2 cellular contexts compared by ENCODE assay signal in the genomic region with DNA sequence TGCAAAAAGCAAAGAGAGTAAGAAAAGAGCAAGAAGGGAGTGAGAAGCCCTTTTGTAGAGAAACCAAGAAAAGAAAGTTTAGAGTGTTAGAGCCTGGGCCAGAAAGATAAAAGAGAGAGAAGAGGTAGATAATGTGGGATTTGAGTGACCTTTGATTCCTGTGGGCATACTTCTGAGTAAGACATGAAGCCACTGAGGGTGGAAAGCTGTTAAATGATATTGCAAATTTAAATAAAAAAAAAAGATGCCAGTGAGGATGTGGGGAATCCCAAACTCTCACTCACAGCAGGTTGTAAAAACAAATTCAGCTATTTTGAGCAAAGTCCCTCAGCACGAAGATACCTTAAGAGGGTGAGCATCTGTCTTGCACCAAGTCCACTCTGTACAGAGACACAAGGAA.
A peak's percentile ranks its signal among the peaks of the same experiment; 100 is the strongest.
TF ChIP-seq lines count a peak whose summit lies in the region.

No MANE protein-coding gene starts in this region.

TF ChIP-seq in HEK293, 187 proteins besides CTCF, POLR2A, EP300 and RAD21:
- TF ChIP-seq RBAK (tag by site-specific recombination; IDR thresholded peaks at IDR 0.05) (no peak), PRDM1 (tag by site-specific recombination; IDR thresholded peaks at IDR 0.05) (peak; percentile 51; the same call in 1 of the 2 replicates)

TF ChIP-seq in K562, 482 proteins besides CTCF, POLR2A, EP300 and RAD21 (continues in another document):
- TF ChIP-seq, protein P1, sequence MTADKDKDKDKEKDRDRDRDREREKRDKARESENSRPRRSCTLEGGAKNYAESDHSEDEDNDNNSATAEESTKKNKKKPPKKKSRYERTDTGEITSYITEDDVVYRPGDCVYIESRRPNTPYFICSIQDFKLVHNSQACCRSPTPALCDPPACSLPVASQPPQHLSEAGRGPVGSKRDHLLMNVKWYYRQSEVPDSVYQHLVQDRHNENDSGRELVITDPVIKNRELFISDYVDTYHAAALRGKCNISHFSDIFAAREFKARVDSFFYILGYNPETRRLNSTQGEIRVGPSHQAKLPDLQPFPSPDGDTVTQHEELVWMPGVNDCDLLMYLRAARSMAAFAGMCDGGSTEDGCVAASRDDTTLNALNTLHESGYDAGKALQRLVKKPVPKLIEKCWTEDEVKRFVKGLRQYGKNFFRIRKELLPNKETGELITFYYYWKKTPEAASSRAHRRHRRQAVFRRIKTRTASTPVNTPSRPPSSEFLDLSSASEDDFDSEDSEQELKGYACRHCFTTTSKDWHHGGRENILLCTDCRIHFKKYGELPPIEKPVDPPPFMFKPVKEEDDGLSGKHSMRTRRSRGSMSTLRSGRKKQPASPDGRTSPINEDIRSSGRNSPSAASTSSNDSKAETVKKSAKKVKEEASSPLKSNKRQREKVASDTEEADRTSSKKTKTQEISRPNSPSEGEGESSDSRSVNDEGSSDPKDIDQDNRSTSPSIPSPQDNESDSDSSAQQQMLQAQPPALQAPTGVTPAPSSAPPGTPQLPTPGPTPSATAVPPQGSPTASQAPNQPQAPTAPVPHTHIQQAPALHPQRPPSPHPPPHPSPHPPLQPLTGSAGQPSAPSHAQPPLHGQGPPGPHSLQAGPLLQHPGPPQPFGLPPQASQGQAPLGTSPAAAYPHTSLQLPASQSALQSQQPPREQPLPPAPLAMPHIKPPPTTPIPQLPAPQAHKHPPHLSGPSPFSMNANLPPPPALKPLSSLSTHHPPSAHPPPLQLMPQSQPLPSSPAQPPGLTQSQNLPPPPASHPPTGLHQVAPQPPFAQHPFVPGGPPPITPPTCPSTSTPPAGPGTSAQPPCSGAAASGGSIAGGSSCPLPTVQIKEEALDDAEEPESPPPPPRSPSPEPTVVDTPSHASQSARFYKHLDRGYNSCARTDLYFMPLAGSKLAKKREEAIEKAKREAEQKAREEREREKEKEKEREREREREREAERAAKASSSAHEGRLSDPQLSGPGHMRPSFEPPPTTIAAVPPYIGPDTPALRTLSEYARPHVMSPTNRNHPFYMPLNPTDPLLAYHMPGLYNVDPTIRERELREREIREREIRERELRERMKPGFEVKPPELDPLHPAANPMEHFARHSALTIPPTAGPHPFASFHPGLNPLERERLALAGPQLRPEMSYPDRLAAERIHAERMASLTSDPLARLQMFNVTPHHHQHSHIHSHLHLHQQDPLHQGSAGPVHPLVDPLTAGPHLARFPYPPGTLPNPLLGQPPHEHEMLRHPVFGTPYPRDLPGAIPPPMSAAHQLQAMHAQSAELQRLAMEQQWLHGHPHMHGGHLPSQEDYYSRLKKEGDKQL (CRISPR knock-in tag; IDR thresholded peaks at IDR 0.05; ENCODE audit: borderline replicate concordance) = no peak
- no peak for TF ChIP-seq POLR3G (IDR thresholded peaks at IDR 0.05; ENCODE audit: extremely low read depth, insufficient read length, insufficient replicate concordance)
- TF ChIP-seq TAF9B (IDR thresholded peaks at IDR 0.05; ENCODE audit: partially characterized antibody) = no peak
- TF ChIP-seq ZNF217 (CRISPR knock-in tag; IDR thresholded peaks at IDR 0.05) = no peak
- TF ChIP-seq ZNF75A (CRISPR knock-in tag; IDR thresholded peaks at IDR 0.05) = no peak
- TF ChIP-seq EGR1 (conservative IDR thresholded peaks at IDR 0.05) = no peak
- TF ChIP-seq FOXA3 (CRISPR knock-in tag; conservative IDR thresholded peaks at IDR 0.05 in 1 of 2, IDR thresholded peaks at IDR 0.05 in 1 of 2) = no peak
- TF ChIP-seq, protein P2, sequence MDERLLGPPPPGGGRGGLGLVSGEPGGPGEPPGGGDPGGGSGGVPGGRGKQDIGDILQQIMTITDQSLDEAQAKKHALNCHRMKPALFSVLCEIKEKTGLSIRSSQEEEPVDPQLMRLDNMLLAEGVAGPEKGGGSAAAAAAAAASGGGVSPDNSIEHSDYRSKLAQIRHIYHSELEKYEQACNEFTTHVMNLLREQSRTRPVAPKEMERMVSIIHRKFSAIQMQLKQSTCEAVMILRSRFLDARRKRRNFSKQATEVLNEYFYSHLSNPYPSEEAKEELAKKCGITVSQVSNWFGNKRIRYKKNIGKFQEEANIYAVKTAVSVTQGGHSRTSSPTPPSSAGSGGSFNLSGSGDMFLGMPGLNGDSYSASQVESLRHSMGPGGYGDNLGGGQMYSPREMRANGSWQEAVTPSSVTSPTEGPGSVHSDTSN (CRISPR knock-in tag; IDR thresholded peaks at IDR 0.05; ENCODE audit: low read depth) = no peak
- TF ChIP-seq, protein P2 (tag; conservative IDR thresholded peaks at IDR 0.05; ENCODE audit: low read depth) = no peak
- TF ChIP-seq, protein P3, sequence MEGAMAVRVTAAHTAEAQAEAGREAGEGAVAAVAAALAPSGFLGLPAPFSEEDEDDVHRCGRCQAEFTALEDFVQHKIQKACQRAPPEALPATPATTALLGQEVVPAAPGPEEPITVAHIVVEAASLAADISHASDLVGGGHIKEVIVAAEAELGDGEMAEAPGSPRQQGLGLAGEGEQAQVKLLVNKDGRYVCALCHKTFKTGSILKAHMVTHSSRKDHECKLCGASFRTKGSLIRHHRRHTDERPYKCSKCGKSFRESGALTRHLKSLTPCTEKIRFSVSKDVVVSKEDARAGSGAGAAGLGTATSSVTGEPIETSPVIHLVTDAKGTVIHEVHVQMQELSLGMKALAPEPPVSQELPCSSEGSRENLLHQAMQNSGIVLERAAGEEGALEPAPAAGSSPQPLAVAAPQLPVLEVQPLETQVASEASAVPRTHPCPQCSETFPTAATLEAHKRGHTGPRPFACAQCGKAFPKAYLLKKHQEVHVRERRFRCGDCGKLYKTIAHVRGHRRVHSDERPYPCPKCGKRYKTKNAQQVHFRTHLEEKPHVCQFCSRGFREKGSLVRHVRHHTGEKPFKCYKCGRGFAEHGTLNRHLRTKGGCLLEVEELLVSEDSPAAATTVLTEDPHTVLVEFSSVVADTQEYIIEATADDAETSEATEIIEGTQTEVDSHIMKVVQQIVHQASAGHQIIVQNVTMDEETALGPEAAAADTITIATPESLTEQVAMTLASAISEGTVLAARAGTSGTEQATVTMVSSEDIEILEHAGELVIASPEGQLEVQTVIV (CRISPR knock-in tag; IDR thresholded peaks at IDR 0.05; ENCODE audit: borderline replicate concordance) = no peak
- TF ChIP-seq, protein P4, sequence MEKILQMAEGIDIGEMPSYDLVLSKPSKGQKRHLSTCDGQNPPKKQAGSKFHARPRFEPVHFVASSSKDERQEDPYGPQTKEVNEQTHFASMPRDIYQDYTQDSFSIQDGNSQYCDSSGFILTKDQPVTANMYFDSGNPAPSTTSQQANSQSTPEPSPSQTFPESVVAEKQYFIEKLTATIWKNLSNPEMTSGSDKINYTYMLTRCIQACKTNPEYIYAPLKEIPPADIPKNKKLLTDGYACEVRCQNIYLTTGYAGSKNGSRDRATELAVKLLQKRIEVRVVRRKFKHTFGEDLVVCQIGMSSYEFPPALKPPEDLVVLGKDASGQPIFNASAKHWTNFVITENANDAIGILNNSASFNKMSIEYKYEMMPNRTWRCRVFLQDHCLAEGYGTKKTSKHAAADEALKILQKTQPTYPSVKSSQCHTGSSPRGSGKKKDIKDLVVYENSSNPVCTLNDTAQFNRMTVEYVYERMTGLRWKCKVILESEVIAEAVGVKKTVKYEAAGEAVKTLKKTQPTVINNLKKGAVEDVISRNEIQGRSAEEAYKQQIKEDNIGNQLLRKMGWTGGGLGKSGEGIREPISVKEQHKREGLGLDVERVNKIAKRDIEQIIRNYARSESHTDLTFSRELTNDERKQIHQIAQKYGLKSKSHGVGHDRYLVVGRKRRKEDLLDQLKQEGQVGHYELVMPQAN (IDR thresholded peaks at IDR 0.05; ENCODE audit: borderline replicate concordance) = no peak
- no peak for TF ChIP-seq ZNF76 (CRISPR knock-in tag; IDR thresholded peaks at IDR 0.05; ENCODE audit: borderline replicate concordance)
- TF ChIP-seq PTBP1 (IDR thresholded peaks at IDR 0.05; ENCODE audit: low read depth, low read length) = no peak
- TF ChIP-seq GATAD2A (IDR thresholded peaks at IDR 0.05) = no peak
- TF ChIP-seq MAFF (IDR thresholded peaks at IDR 0.05; ENCODE audit: low read length) = no peak
- TF ChIP-seq LEF1 (IDR thresholded peaks at IDR 0.05) = no peak
- TF ChIP-seq, protein P5, sequence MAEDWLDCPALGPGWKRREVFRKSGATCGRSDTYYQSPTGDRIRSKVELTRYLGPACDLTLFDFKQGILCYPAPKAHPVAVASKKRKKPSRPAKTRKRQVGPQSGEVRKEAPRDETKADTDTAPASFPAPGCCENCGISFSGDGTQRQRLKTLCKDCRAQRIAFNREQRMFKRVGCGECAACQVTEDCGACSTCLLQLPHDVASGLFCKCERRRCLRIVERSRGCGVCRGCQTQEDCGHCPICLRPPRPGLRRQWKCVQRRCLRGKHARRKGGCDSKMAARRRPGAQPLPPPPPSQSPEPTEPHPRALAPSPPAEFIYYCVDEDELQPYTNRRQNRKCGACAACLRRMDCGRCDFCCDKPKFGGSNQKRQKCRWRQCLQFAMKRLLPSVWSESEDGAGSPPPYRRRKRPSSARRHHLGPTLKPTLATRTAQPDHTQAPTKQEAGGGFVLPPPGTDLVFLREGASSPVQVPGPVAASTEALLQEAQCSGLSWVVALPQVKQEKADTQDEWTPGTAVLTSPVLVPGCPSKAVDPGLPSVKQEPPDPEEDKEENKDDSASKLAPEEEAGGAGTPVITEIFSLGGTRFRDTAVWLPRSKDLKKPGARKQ (CRISPR knock-in tag; IDR thresholded peaks at IDR 0.05) = no peak
- no peak for TF ChIP-seq ZNF121 (CRISPR knock-in tag; conservative IDR thresholded peaks at IDR 0.05)
- TF ChIP-seq, protein P6, sequence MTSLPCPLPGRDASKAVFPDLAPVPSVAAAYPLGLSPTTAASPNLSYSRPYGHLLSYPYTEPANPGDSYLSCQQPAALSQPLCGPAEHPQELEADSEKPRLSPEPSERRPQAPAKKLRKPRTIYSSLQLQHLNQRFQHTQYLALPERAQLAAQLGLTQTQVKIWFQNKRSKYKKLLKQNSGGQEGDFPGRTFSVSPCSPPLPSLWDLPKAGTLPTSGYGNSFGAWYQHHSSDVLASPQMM (CRISPR knock-in tag; IDR thresholded peaks at IDR 0.05) = no peak
- TF ChIP-seq, protein P7, sequence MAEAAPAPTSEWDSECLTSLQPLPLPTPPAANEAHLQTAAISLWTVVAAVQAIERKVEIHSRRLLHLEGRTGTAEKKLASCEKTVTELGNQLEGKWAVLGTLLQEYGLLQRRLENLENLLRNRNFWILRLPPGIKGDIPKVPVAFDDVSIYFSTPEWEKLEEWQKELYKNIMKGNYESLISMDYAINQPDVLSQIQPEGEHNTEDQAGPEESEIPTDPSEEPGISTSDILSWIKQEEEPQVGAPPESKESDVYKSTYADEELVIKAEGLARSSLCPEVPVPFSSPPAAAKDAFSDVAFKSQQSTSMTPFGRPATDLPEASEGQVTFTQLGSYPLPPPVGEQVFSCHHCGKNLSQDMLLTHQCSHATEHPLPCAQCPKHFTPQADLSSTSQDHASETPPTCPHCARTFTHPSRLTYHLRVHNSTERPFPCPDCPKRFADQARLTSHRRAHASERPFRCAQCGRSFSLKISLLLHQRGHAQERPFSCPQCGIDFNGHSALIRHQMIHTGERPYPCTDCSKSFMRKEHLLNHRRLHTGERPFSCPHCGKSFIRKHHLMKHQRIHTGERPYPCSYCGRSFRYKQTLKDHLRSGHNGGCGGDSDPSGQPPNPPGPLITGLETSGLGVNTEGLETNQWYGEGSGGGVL (CRISPR knock-in tag; IDR thresholded peaks at IDR 0.05) = peak; percentile 48; the same call in 1 of the 2 replicates
- no peak for TF ChIP-seq HNRNPK (IDR thresholded peaks at IDR 0.05; ENCODE audit: low read depth, low read length, poor library complexity, severe bottlenecking)
- TF ChIP-seq KLF13 (tag; IDR thresholded peaks at IDR 0.05; ENCODE audit: borderline replicate concordance, low read depth) = no peak
- no peak for TF ChIP-seq SMAD2 (IDR thresholded peaks at IDR 0.05; ENCODE audit: low read depth, low read length)
- peak; percentile 80; the same call in 1 of the 2 replicates for TF ChIP-seq ZNF140 (CRISPR knock-in tag; IDR thresholded peaks at IDR 0.05)
- TF ChIP-seq NCOA2 (IDR thresholded peaks at IDR 0.05; ENCODE audit: partially characterized antibody in 2 of 2) = no peak
- TF ChIP-seq ERF (CRISPR knock-in tag; IDR thresholded peaks at IDR 0.05) = no peak
- no peak for TF ChIP-seq FOSL1 (tag; conservative IDR thresholded peaks at IDR 0.05)
- TF ChIP-seq KLF16 (IDR thresholded peaks at IDR 0.05) = no peak
- peak; percentile 82 for TF ChIP-seq NR2F6 (CRISPR knock-in tag; IDR thresholded peaks at IDR 0.05)
- TF ChIP-seq, protein P8, sequence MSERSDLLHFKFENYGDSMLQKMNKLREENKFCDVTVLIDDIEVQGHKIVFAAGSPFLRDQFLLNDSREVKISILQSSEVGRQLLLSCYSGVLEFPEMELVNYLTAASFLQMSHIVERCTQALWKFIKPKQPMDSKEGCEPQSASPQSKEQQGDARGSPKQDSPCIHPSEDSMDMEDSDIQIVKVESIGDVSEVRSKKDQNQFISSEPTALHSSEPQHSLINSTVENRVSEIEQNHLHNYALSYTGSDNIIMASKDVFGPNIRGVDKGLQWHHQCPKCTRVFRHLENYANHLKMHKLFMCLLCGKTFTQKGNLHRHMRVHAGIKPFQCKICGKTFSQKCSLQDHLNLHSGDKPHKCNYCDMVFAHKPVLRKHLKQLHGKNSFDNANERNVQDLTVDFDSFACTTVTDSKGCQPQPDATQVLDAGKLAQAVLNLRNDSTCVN (CRISPR knock-in tag; IDR thresholded peaks at IDR 0.05) = peak; percentile 78
- TF ChIP-seq, protein P9, sequence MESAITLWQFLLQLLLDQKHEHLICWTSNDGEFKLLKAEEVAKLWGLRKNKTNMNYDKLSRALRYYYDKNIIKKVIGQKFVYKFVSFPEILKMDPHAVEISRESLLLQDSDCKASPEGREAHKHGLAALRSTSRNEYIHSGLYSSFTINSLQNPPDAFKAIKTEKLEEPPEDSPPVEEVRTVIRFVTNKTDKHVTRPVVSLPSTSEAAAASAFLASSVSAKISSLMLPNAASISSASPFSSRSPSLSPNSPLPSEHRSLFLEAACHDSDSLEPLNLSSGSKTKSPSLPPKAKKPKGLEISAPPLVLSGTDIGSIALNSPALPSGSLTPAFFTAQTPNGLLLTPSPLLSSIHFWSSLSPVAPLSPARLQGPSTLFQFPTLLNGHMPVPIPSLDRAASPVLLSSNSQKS (CRISPR knock-in tag; IDR thresholded peaks at IDR 0.05) = no peak
- no peak for TF ChIP-seq DMBX1 (CRISPR knock-in tag; IDR thresholded peaks at IDR 0.05; ENCODE audit: borderline replicate concordance)
- TF ChIP-seq, protein P10, sequence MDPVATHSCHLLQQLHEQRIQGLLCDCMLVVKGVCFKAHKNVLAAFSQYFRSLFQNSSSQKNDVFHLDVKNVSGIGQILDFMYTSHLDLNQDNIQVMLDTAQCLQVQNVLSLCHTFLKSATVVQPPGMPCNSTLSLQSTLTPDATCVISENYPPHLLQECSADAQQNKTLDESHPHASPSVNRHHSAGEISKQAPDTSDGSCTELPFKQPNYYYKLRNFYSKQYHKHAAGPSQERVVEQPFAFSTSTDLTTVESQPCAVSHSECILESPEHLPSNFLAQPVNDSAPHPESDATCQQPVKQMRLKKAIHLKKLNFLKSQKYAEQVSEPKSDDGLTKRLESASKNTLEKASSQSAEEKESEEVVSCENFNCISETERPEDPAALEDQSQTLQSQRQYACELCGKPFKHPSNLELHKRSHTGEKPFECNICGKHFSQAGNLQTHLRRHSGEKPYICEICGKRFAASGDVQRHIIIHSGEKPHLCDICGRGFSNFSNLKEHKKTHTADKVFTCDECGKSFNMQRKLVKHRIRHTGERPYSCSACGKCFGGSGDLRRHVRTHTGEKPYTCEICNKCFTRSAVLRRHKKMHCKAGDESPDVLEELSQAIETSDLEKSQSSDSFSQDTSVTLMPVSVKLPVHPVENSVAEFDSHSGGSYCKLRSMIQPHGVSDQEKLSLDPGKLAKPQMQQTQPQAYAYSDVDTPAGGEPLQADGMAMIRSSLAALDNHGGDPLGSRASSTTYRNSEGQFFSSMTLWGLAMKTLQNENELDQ (CRISPR knock-in tag; IDR thresholded peaks at IDR 0.05; ENCODE audit: borderline replicate concordance) = no peak
